ENCODE assay signal across 1 cellular context in the genomic region with DNA sequence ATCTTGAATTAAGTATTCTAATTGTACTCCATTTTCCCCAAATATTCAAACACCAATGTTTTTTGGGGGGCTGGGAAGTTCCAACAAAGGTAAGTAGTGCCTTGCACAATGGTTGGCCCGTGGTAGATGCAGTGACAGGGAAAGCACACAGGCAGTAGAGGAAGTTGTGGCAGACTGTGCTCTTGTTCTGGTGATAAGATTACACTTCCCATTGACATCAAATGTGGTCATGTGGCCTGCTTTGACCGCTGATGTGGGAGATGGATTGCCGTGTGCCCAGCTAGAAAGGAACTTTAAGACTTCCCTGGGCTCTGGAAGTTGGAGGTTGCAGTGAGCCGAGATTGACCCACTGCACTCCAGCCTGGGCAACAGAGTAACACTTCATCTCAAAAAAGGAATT.
TF ChIP-seq lines count a peak whose summit lies in the region.

No MANE protein-coding gene starts in this region.

TF ChIP-seq in K562, 482 proteins besides CTCF, POLR2A, EP300 and RAD21 (continued from another document):
- TF ChIP-seq, protein P1, sequence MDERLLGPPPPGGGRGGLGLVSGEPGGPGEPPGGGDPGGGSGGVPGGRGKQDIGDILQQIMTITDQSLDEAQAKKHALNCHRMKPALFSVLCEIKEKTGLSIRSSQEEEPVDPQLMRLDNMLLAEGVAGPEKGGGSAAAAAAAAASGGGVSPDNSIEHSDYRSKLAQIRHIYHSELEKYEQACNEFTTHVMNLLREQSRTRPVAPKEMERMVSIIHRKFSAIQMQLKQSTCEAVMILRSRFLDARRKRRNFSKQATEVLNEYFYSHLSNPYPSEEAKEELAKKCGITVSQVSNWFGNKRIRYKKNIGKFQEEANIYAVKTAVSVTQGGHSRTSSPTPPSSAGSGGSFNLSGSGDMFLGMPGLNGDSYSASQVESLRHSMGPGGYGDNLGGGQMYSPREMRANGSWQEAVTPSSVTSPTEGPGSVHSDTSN (CRISPR knock-in tag; IDR thresholded peaks at IDR 0.05; ENCODE audit: low read depth), result no peak
- TF ChIP-seq, protein P1 (tag; conservative IDR thresholded peaks at IDR 0.05; ENCODE audit: low read depth), result 0 out of 2 replicates have a peak, but pooled peaks have one; percentile 13
- TF ChIP-seq, protein P2, sequence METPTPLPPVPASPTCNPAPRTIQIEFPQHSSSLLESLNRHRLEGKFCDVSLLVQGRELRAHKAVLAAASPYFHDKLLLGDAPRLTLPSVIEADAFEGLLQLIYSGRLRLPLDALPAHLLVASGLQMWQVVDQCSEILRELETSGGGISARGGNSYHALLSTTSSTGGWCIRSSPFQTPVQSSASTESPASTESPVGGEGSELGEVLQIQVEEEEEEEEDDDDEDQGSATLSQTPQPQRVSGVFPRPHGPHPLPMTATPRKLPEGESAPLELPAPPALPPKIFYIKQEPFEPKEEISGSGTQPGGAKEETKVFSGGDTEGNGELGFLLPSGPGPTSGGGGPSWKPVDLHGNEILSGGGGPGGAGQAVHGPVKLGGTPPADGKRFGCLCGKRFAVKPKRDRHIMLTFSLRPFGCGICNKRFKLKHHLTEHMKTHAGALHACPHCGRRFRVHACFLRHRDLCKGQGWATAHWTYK (CRISPR knock-in tag; IDR thresholded peaks at IDR 0.05), result 0 out of 2 replicates have a peak, but pooled peaks have one; percentile 22
- TF ChIP-seq, protein P3, sequence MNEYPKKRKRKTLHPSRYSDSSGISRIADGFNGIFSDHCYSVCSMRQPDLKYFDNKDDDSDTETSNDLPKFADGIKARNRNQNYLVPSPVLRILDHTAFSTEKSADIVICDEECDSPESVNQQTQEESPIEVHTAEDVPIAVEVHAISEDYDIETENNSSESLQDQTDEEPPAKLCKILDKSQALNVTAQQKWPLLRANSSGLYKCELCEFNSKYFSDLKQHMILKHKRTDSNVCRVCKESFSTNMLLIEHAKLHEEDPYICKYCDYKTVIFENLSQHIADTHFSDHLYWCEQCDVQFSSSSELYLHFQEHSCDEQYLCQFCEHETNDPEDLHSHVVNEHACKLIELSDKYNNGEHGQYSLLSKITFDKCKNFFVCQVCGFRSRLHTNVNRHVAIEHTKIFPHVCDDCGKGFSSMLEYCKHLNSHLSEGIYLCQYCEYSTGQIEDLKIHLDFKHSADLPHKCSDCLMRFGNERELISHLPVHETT (CRISPR knock-in tag; conservative IDR thresholded peaks at IDR 0.05 in 1 of 2, IDR thresholded peaks at IDR 0.05 in 1 of 2), result peak in 1 of 2 experiments; percentile 43; a peak in 1 of 4 replicates
- peak; percentile 10; the same call in 1 of the 2 replicates for TF ChIP-seq L3MBTL2 (IDR thresholded peaks at IDR 0.05)
- no peak for TF ChIP-seq CC2D1A (IDR thresholded peaks at IDR 0.05)
- 0 out of 2 replicates have a peak, but pooled peaks have one; percentile 19 for TF ChIP-seq CEBPB (tag; IDR thresholded peaks at IDR 0.05)
- TF ChIP-seq MEIS2 (IDR thresholded peaks at IDR 0.05; ENCODE audit: partially characterized antibody), result peak; percentile 47
- TF ChIP-seq GABPA (tag; conservative IDR thresholded peaks at IDR 0.05; ENCODE audit: low read depth), result peak; percentile 40; the same call in 1 of the 2 replicates
- no peak for TF ChIP-seq RAD51 (IDR thresholded peaks at IDR 0.05; ENCODE audit: borderline replicate concordance, low read depth)
- no peak for TF ChIP-seq ELF1 (tag; IDR thresholded peaks at IDR 0.05)
- peak; percentile 11; the same call in 1 of the 2 replicates for TF ChIP-seq SPI1 (IDR thresholded peaks at IDR 0.05; ENCODE audit: borderline replicate concordance, low read depth, low read length)
